17 cellular contexts compared by ENCODE assay signal in genomic region chr11:1557168-1557884, GRCh38. TPM values are rescaled to one million over a fixed set of nuclear protein-coding genes. Genes with fewer than 3 reads are reported as not detected.
A peak's percentile ranks its signal among the peaks of the same experiment; 100 is the strongest.
DNase-seq lines count a peak whose midpoint lies in the region; ATAC-seq, FAIRE-seq and TF ChIP-seq lines count a peak whose summit lies in the region.
"Had no signal": no experiment of that assay in that cellular context is flagged by ENCODE, and none has a peak within 500 bp of the region (broad histone marks: within the 10 kb centered on the region; RNA-seq: fewer than 3 reads in every experiment).

No MANE protein-coding gene starts in this region.

- CTCF ChIA-PET in IMR-90 (lab: Yijun Ruan, JAX), result interaction anchor here (2.2 kb wide), 1 partner anchor 18 kb away, joined by 7 read pairs; no protein-coding TSS in a partner anchor
- CTCF ChIA-PET in HepG2 (lab: Yijun Ruan, JAX; ENCODE audit: low intra/inter-chr PET ratio, low total read pairs), result no interaction called here

- peak overlapping the region; percentile 53 for H2BK5ac ChIP-seq in IMR-90 (ENCODE audit: low read depth, low read length, poor library complexity, severe bottlenecking)

- DNase-seq in IMR-90, result no peak
- DNase-seq in dorsolateral prefrontal cortex, result peak in 1 of 10 donors; percentile 49
- DNase-seq in HepG2 (ENCODE audit: low spot score), result no peak
- DNase-seq in occipital lobe (lab: John Stamatoyannopoulos, UW), result no peak
- DNase-seq in HT-29 (ENCODE audit: low spot score), result no peak
- no peak for DNase-seq in NCI-H187 (lab: John Stamatoyannopoulos, UW)
- DNase-seq in activated gamma-delta T cell (lab: John Stamatoyannopoulos, UW), result no peak
- DNase-seq: activated CD4-positive, alpha-beta memory T cell treated with anti-CD3 and anti-CD28 coated beads, Interleukin-2, amount 10 ng/mL, durations not matched to agents 7 days and 5 days; effector CD8-positive, alpha-beta T cell; NCI-H82; SHP77 treated with DMSO at 0.1 percent for 48 hours; stimulated activated CD4-positive, alpha-beta T cell treated with anti-CD3 and anti-CD28 coated beads, Interleukin-2, amount 100 ng/mL, for 48 hours had no signal

- ATAC-seq in IMR-90 (ENCODE audit: low read depth) (no peak), HepG2 (no peak)
- ATAC-seq: activated T-helper 17 cell treated with anti-CD3 and anti-CD28 coated beads, Interleukin-2, amount 50 U/mL, for 72 hours had no signal

- H3K14ac ChIP-seq in IMR-90 (replicated peaks; ENCODE audit: low read depth, low read length), result peak overlapping the region; percentile 80; the same call in 1 of the 2 replicates

- peak overlapping the region; percentile 70 to 77; a peak in 3 of 4 replicates for H4K8ac ChIP-seq in IMR-90 (ENCODE audit: low read depth in 2 of 2, low read length in 2 of 2)

- no peak overlapping the region for H3K56ac ChIP-seq in IMR-90 (ENCODE audit: extremely low read depth, insufficient read depth, low read length)

- no peak overlapping the region for H2BK20ac ChIP-seq in IMR-90 (ENCODE audit: low read depth, low read length)

- H3K4me2 ChIP-seq in IMR-90 (ENCODE audit: low read depth, low read length), result no peak overlapping the region
- no peak overlapping the region for H3K4me2 ChIP-seq in HepG2 (ENCODE audit: low read depth, low read length)

- H4K20me1 ChIP-seq in IMR-90 (ENCODE audit: insufficient read depth, low read length) (peaks cover 11% of the 10 kb centered on the region), HepG2 (ENCODE audit: insufficient read depth, low read length) (peaks cover 4% of the 10 kb centered on the region; the same call in 1 of the 2 replicates)

- no peak for FAIRE-seq in HepG2 (lab: Jason Lieb, UNC)
- FAIRE-seq: D721Med had no signal

- H3K4me1 ChIP-seq in IMR-90 (ENCODE audit: control insufficient read depth, insufficient read depth, low read length) (peaks cover 20% of the 10 kb centered on the region), HepG2 (ENCODE audit: insufficient read depth, low read length) (no peaks in the 10 kb centered on the region), subcutaneous abdominal adipose tissue (ENCODE audit: control insufficient read depth in 5 of 5, insufficient read depth in 5 of 5, low read length in 5 of 5) (peaks cover 6 to 42% (median 32%) of the 10 kb centered on the region in 5 donors)

- H2AK5ac ChIP-seq in IMR-90 (ENCODE audit: low read depth, low read length), result peak overlapping the region; percentile 95

- in situ Hi-C loops in IMR-90 (cut with MboI; ENCODE audit: low sequenced_read_pairs), result no loop called here
- in situ Hi-C loops in HepG2 (cut with HindIII; ENCODE audit: extremely low pct_ligation_motif_present, low pct_unique_long_range_greater_than_20kb), result no loop called here

- peak overlapping the region; percentile 71 for H2AFZ ChIP-seq in IMR-90 (replicated peaks; ENCODE audit: low read length, poor library complexity)
- no peak overlapping the region for H2AFZ ChIP-seq in HepG2 (ENCODE audit: low read length)

- H3K9ac ChIP-seq in IMR-90 (ENCODE audit: low read depth, low read length) (0 out of 2 replicates have a peak overlapping the region, but pooled peaks have one; percentile 5), HepG2 (ENCODE audit: insufficient read depth, low read depth, low read length) (no peak overlapping the region), subcutaneous abdominal adipose tissue (ENCODE audit: low read length in 5 of 5) (no peak overlapping the region)

- H4K5ac ChIP-seq in IMR-90 (ENCODE audit: low read depth, low read length), result peak overlapping the region; percentile 34; the same call in 1 of the 2 replicates

- H3K9me1 ChIP-seq in IMR-90 (ENCODE audit: insufficient read depth, low read length), result peaks cover 14% of the 10 kb centered on the region

- H3K79me1 ChIP-seq in IMR-90 (ENCODE audit: low read depth in 1 of 2, low read length in 2 of 2), result peaks cover 0 to 17% of the 10 kb centered on the region in 2 experiments; a peak in 1 of 4 replicates

- H3K9me3 ChIP-seq in IMR-90 (ENCODE audit: control insufficient read depth, insufficient read depth, low read length), result no peaks in the 10 kb centered on the region
- no peaks in the 10 kb centered on the region for H3K9me3 ChIP-seq in HepG2 (ENCODE audit: low read length)
- no peaks in the 10 kb centered on the region for H3K9me3 ChIP-seq in subcutaneous abdominal adipose tissue (ENCODE audit: control insufficient read depth in 5 of 5, low read length in 5 of 5)

- peak overlapping the region; percentile 94; the same call in 2 of the 3 replicates for H2BK15ac ChIP-seq in IMR-90 (ENCODE audit: low read depth, low read length)

- TF ChIP-seq EP300 in HepG2 (IDR thresholded peaks at IDR 0.05; ENCODE audit: low read depth in 2 of 2, low read length in 2 of 2) (no peak), HepG2 (CRISPR knock-in tag; IDR thresholded peaks at IDR 0.05; ENCODE audit: borderline replicate concordance) (no peak)

- H3K4me3 ChIP-seq in IMR-90 (ENCODE audit: insufficient read depth, low read depth, low read length) (no peak overlapping the region), dorsolateral prefrontal cortex (no peak overlapping the region), HepG2 (replicated peaks in 1 of 3; ENCODE audit: insufficient read depth in 1 of 3, low read depth in 2 of 3, low read length in 3 of 3) (no peak overlapping the region), subcutaneous abdominal adipose tissue (ENCODE audit: low read depth in 1 of 5, low read length in 5 of 5) (no peak overlapping the region)

- peak overlapping the region; percentile 94 for H3K4ac ChIP-seq in IMR-90 (ENCODE audit: low read depth, low read length)

- TF ChIP-seq RAD21 in IMR-90 (IDR thresholded peaks at IDR 0.05; ENCODE audit: low read length), result no peak
- TF ChIP-seq RAD21 in HepG2 (CRISPR knock-in tag; IDR thresholded peaks at IDR 0.05), result no peak

- dilution Hi-C loops in IMR-90 (cut with HindIII; ENCODE audit: low sequenced_read_pairs, unreplicated experiment), result no loop called here

- H3K27me3 ChIP-seq in IMR-90 (ENCODE audit: control insufficient read depth, insufficient read depth, low read length) (no peaks in the 10 kb centered on the region; the same call in 1 of the 2 replicates), dorsolateral prefrontal cortex (peaks cover 0 to 2% (median 0%) of the 10 kb centered on the region in 45 donors), HepG2 (ENCODE audit: control insufficient read depth in 1 of 2, insufficient read depth in 2 of 2, low read length in 2 of 2) (no peaks in the 10 kb centered on the region; a peak in 1 of 5 replicates), subcutaneous abdominal adipose tissue (ENCODE audit: control insufficient read depth in 5 of 5, insufficient read depth in 4 of 5, low read length in 5 of 5) (peaks cover 0 to 3% (median 0%) of the 10 kb centered on the region in 5 donors)

- H3K18ac ChIP-seq in IMR-90 (ENCODE audit: low read depth, low read length), result peak overlapping the region; percentile 22; the same call in 1 of the 2 replicates

- POLR2A ChIA-PET in IMR-90 (lab: Charles Lee; ENCODE audit: unreplicated experiment), result no interaction called here
- POLR2A ChIA-PET in HepG2 (lab: Yijun Ruan, JAX), result no interaction called here

- no peak for TF ChIP-seq CTCF in IMR-90 (conservative IDR thresholded peaks at IDR 0.05; ENCODE audit: low read depth, low read length)
- no peak for TF ChIP-seq CTCF in dorsolateral prefrontal cortex (IDR thresholded peaks at IDR 0.05 in 54 of 56, conservative IDR thresholded peaks at IDR 0.05 in 2 of 56; ENCODE audit: low read depth in 1 of 56, partially characterized antibody in 56 of 56)
- TF ChIP-seq CTCF in HepG2 (CRISPR knock-in tag; IDR thresholded peaks at IDR 0.05), result no peak

- no TSS peak for BruUV-seq in IMR-90 (replicated peaks; lab: Mats Ljungman, UMichigan)
- no TSS peak for BruUV-seq in HepG2 (replicated peaks; lab: Mats Ljungman, UMichigan)

- WGBS in IMR-90 (ENCODE audit: extremely low coverage in 2 of 2, insufficient read length in 1 of 2), 2 experiments, result 93% methylated on average over 30 of the region's 59 CpGs; no CpG with 5 or more reads in 1 of the 2 experiments
- WGBS in HepG2 (ENCODE audit: low lambda C conversion rate), result 96% methylated on average over 41 of the region's 59 CpGs

- peak overlapping the region; percentile 78 for H2AK9ac ChIP-seq in IMR-90 (replicated peaks; ENCODE audit: low read depth, low read length, poor library complexity)

- H3K27ac ChIP-seq in IMR-90 (ENCODE audit: insufficient read depth, low read length), result peak overlapping the region; percentile 61; the same call in 1 of the 2 replicates
- H3K27ac ChIP-seq in dorsolateral prefrontal cortex, result peak overlapping the region in 55 of 59 donors; percentile 5 to 96 (median 90)
- H3K27ac ChIP-seq in HepG2 (ENCODE audit: extremely low read length, insufficient read depth, low read length), result no peak overlapping the region
- H3K27ac ChIP-seq in subcutaneous abdominal adipose tissue (ENCODE audit: low read depth, low read length), result peak overlapping the region; percentile 24

- no peak for TF ChIP-seq POLR2A in IMR-90 (IDR thresholded peaks at IDR 0.05; ENCODE audit: low read depth, low read length)
- no peak for TF ChIP-seq POLR2A in HepG2 (IDR thresholded peaks at IDR 0.05; ENCODE audit: insufficient read depth in 1 of 2, low read depth in 2 of 2, low read length in 2 of 2)

- peak overlapping the region; percentile 59 for H4K91ac ChIP-seq in IMR-90 (ENCODE audit: insufficient read depth, low read depth, low read length)

- H3K79me2 ChIP-seq in HepG2 (ENCODE audit: insufficient read depth, low read length), result no peaks in the 10 kb centered on the region

- H3K36me3 ChIP-seq in IMR-90 (ENCODE audit: control insufficient read depth, insufficient read depth, low read length) (peaks cover 9% of the 10 kb centered on the region; the same call in 1 of the 2 replicates), HepG2 (replicated peaks in 1 of 2; ENCODE audit: control insufficient read depth in 1 of 2, insufficient read depth in 2 of 2, low read length in 2 of 2) (no peaks in the 10 kb centered on the region), subcutaneous abdominal adipose tissue (ENCODE audit: control insufficient read depth in 5 of 5, insufficient read depth in 5 of 5, low read length in 5 of 5) (peaks cover 0 to 26% (median 7%) of the 10 kb centered on the region in 5 donors)

- peak overlapping the region; percentile 78; the same call in 1 of the 2 replicates for H2BK120ac ChIP-seq in IMR-90 (ENCODE audit: low read depth, low read length)

- H3K23ac ChIP-seq in IMR-90 (ENCODE audit: low read depth, low read length), result no peak overlapping the region; the same call in 1 of the 2 replicates

- intact Hi-C loops in IMR-90 (cut with micrococcal nuclease) (no loop called here), dorsolateral prefrontal cortex (cut with DNase I) (no loop called here), HepG2 (cut with micrococcal nuclease; ENCODE audit: unreplicated experiment) (no loop called here)

RNA-seq across cellular contexts. Expression of gene DUSP8, which starts 14.7 kb away (rescaled TPM):
- total RNA-seq in IMR-90 (2012; rRNA removed) (0.28 and 0.72 TPM in 2 replicates), dorsolateral prefrontal cortex (100 to 1,000 TPM in 11 of 120 experiments, 10 to 100 TPM in 109; 41.1 to 144 (median 77.7) TPM), HepG2 (2016; rRNA removed; fragmentation: Illumina TruSeq; extraction: Trizol) (0.95 and 1.8 TPM in 2 replicates), occipital lobe (5.6 TPM)
- polyA plus RNA-seq in IMR-90 (2012; rRNA removed) (4.2 and 4.7 TPM in 2 replicates), HepG2 (2011; rRNA removed) (8.0 and 15.4 TPM in 2 replicates)
- 2.4 and 4.6 TPM in 2 replicates for polyA plus RNA-seq in IMR-90 (2012; cell fraction: cytosol; rRNA removed)
- polyA plus RNA-seq in IMR-90 (2012; cell fraction: nucleus; rRNA removed; ENCODE audit: low replicate concordance), result 12.8 and 22.4 TPM in 2 replicates
- 0.30 and 0.62 TPM in 2 replicates for total RNA-seq in HepG2 (2016; cell fraction: cytosol; rRNA removed; fragmentation: Illumina TruSeq; extraction: Trizol; ENCODE audit: low read depth)
- total RNA-seq in HepG2 (2016; cell fraction: insoluble cytoplasmic fraction; rRNA removed; fragmentation: Illumina TruSeq; extraction: Trizol), result 1.1 and 2.2 TPM in 2 replicates
- total RNA-seq in HepG2 (2016; cell fraction: membrane; rRNA removed; fragmentation: Illumina TruSeq; extraction: Trizol), result 1.2 and 1.3 TPM in 2 replicates
- 1.1 and 1.3 TPM in 2 replicates for total RNA-seq in HepG2 (2016; cell fraction: nucleus; rRNA removed; fragmentation: Illumina TruSeq; extraction: Trizol)
- polyA plus RNA-seq in HepG2 (2011; cell fraction: cytosol; rRNA removed), result 7.3 and 9.2 TPM in 2 replicates
- 11.7 and 12.2 TPM in 2 replicates for polyA plus RNA-seq in HepG2 (2011; cell fraction: nucleus; rRNA removed)
- 13.2 and 23.6 TPM in 2 replicates for polyA plus RNA-seq in HepG2 (2012)
- polyA plus RNA-seq in HepG2 (2016; cell fraction: cytosol; fragmentation: Illumina TruSeq; extraction: Trizol; ENCODE audit: low read depth), result 0.49 and 1.5 TPM in 2 replicates
- polyA plus RNA-seq in HepG2 (2016; cell fraction: insoluble cytoplasmic fraction; fragmentation: Illumina TruSeq; extraction: Trizol; ENCODE audit: low read depth), result 3.4 and 4.9 TPM in 2 replicates
- 2.0 and 2.8 TPM in 2 replicates for polyA plus RNA-seq in HepG2 (2016; cell fraction: membrane; fragmentation: Illumina TruSeq; extraction: Trizol; ENCODE audit: low read depth)
- 5.9 and 6.8 TPM in 2 replicates for polyA plus RNA-seq in HepG2 (2016; cell fraction: nucleus; fragmentation: Illumina TruSeq; extraction: Trizol; ENCODE audit: insufficient read depth, low read depth)
- polyA minus RNA-seq in HepG2 (2011; rRNA and poly(A)+ RNA removed; ENCODE audit: low replicate concordance), result 5.4 and 14.1 TPM in 2 replicates
- polyA minus RNA-seq in HepG2 (2011; cell fraction: cytosol; rRNA and poly(A)+ RNA removed), result 4.0 and 5.3 TPM in 2 replicates
- polyA minus RNA-seq in HepG2 (2011; cell fraction: nucleus; rRNA and poly(A)+ RNA removed), result 0.90 and 3.0 TPM in 2 replicates
- 21.4 and 23.2 TPM in 2 replicates for total RNA-seq in HT-29 (2014; rRNA removed; shearing (Covaris generic))

RNA-seq across cellular contexts. Expression of gene KRTAP5-1, which starts 27.8 kb away (rescaled TPM):
- total RNA-seq in IMR-90 (2012; rRNA removed) (not detected in 2 replicates), dorsolateral prefrontal cortex (not detected), HepG2 (2016; rRNA removed; fragmentation: Illumina TruSeq; extraction: Trizol) (not detected in 2 replicates), occipital lobe (not detected)
- polyA plus RNA-seq in IMR-90 (2012; rRNA removed) (not detected in 2 replicates), HepG2 (2011; rRNA removed) (not detected in 2 replicates)
- polyA plus RNA-seq in IMR-90 (2012; cell fraction: cytosol; rRNA removed), result not detected in 2 replicates
- not detected in 2 replicates for polyA plus RNA-seq in IMR-90 (2012; cell fraction: nucleus; rRNA removed; ENCODE audit: low replicate concordance)
- not detected in 2 replicates for total RNA-seq in HepG2 (2016; cell fraction: cytosol; rRNA removed; fragmentation: Illumina TruSeq; extraction: Trizol; ENCODE audit: low read depth)
- not detected in 2 replicates for total RNA-seq in HepG2 (2016; cell fraction: insoluble cytoplasmic fraction; rRNA removed; fragmentation: Illumina TruSeq; extraction: Trizol)
- not detected in 2 replicates for total RNA-seq in HepG2 (2016; cell fraction: membrane; rRNA removed; fragmentation: Illumina TruSeq; extraction: Trizol)
- not detected in 2 replicates for total RNA-seq in HepG2 (2016; cell fraction: nucleus; rRNA removed; fragmentation: Illumina TruSeq; extraction: Trizol)
- polyA plus RNA-seq in HepG2 (2011; cell fraction: cytosol; rRNA removed), result not detected in 2 replicates
- not detected in 2 replicates for polyA plus RNA-seq in HepG2 (2011; cell fraction: nucleus; rRNA removed)
- 0.25 and 0.99 TPM in 2 replicates for polyA plus RNA-seq in HepG2 (2012)
- polyA plus RNA-seq in HepG2 (2016; cell fraction: cytosol; fragmentation: Illumina TruSeq; extraction: Trizol; ENCODE audit: low read depth), result not detected in 2 replicates
- not detected in 2 replicates for polyA plus RNA-seq in HepG2 (2016; cell fraction: insoluble cytoplasmic fraction; fragmentation: Illumina TruSeq; extraction: Trizol; ENCODE audit: low read depth)
- polyA plus RNA-seq in HepG2 (2016; cell fraction: membrane; fragmentation: Illumina TruSeq; extraction: Trizol; ENCODE audit: low read depth), result not detected in 2 replicates
- polyA plus RNA-seq in HepG2 (2016; cell fraction: nucleus; fragmentation: Illumina TruSeq; extraction: Trizol; ENCODE audit: insufficient read depth, low read depth), result not detected in 2 replicates
- polyA minus RNA-seq in HepG2 (2011; rRNA and poly(A)+ RNA removed; ENCODE audit: low replicate concordance), result not detected in 2 replicates
- polyA minus RNA-seq in HepG2 (2011; cell fraction: cytosol; rRNA and poly(A)+ RNA removed), result not detected in 2 replicates
- not detected in 2 replicates for polyA minus RNA-seq in HepG2 (2011; cell fraction: nucleus; rRNA and poly(A)+ RNA removed)
- total RNA-seq in HT-29 (2014; rRNA removed; shearing (Covaris generic)), result not detected in 2 replicates
- total RNA-seq: activated CD4-positive, alpha-beta memory T cell treated with anti-CD3 and anti-CD28 coated beads, Interleukin-2, amount 10 ng/mL, durations not matched to agents 7 days and 5 days; activated T-helper 17 cell treated with anti-CD3 and anti-CD28 coated beads, Interleukin-2, amount 50 U/mL, for 72 hours; fibroblast of villous mesenchyme; renal cortical epithelial cell had no signal

RNA-seq across cellular contexts. Expression of gene KRTAP5-2, which starts 40.8 kb away (rescaled TPM):
- total RNA-seq in IMR-90 (2012; rRNA removed) (not detected in 2 replicates), dorsolateral prefrontal cortex (under 1 TPM in 2 of 120 experiments, not detected in 118; 0.69 to 0.74 TPM), HepG2 (2016; rRNA removed; fragmentation: Illumina TruSeq; extraction: Trizol) (not detected in 2 replicates), occipital lobe (not detected)
- polyA plus RNA-seq in IMR-90 (2012; rRNA removed) (not detected in 2 replicates), HepG2 (2011; rRNA removed) (not detected in 2 replicates)
- polyA plus RNA-seq in IMR-90 (2012; cell fraction: cytosol; rRNA removed), result not detected in 2 replicates
- not detected in 2 replicates for polyA plus RNA-seq in IMR-90 (2012; cell fraction: nucleus; rRNA removed; ENCODE audit: low replicate concordance)
- total RNA-seq in HepG2 (2016; cell fraction: cytosol; rRNA removed; fragmentation: Illumina TruSeq; extraction: Trizol; ENCODE audit: low read depth), result not detected in 2 replicates
- total RNA-seq in HepG2 (2016; cell fraction: insoluble cytoplasmic fraction; rRNA removed; fragmentation: Illumina TruSeq; extraction: Trizol), result not detected in 2 replicates
- not detected in 2 replicates for total RNA-seq in HepG2 (2016; cell fraction: membrane; rRNA removed; fragmentation: Illumina TruSeq; extraction: Trizol)
- not detected in 2 replicates for total RNA-seq in HepG2 (2016; cell fraction: nucleus; rRNA removed; fragmentation: Illumina TruSeq; extraction: Trizol)
- polyA plus RNA-seq in HepG2 (2011; cell fraction: cytosol; rRNA removed), result not detected in 2 replicates
- not detected in 2 replicates for polyA plus RNA-seq in HepG2 (2011; cell fraction: nucleus; rRNA removed)
- polyA plus RNA-seq in HepG2 (2012), result 0.29 and 0.55 TPM in 2 replicates
- not detected in 2 replicates for polyA plus RNA-seq in HepG2 (2016; cell fraction: cytosol; fragmentation: Illumina TruSeq; extraction: Trizol; ENCODE audit: low read depth)
- not detected in 2 replicates for polyA plus RNA-seq in HepG2 (2016; cell fraction: insoluble cytoplasmic fraction; fragmentation: Illumina TruSeq; extraction: Trizol; ENCODE audit: low read depth)
- not detected in 2 replicates for polyA plus RNA-seq in HepG2 (2016; cell fraction: membrane; fragmentation: Illumina TruSeq; extraction: Trizol; ENCODE audit: low read depth)
- polyA plus RNA-seq in HepG2 (2016; cell fraction: nucleus; fragmentation: Illumina TruSeq; extraction: Trizol; ENCODE audit: insufficient read depth, low read depth), result not detected in 2 replicates
- 0.21 TPM in 1 of 2 replicates, not detected in the other for polyA minus RNA-seq in HepG2 (2011; rRNA and poly(A)+ RNA removed; ENCODE audit: low replicate concordance)
- not detected in 2 replicates for polyA minus RNA-seq in HepG2 (2011; cell fraction: cytosol; rRNA and poly(A)+ RNA removed)
- polyA minus RNA-seq in HepG2 (2011; cell fraction: nucleus; rRNA and poly(A)+ RNA removed), result not detected in 2 replicates
- total RNA-seq in HT-29 (2014; rRNA removed; shearing (Covaris generic)), result not detected in 2 replicates
- total RNA-seq: activated CD4-positive, alpha-beta memory T cell treated with anti-CD3 and anti-CD28 coated beads, Interleukin-2, amount 10 ng/mL, durations not matched to agents 7 days and 5 days; activated T-helper 17 cell treated with anti-CD3 and anti-CD28 coated beads, Interleukin-2, amount 50 U/mL, for 72 hours; fibroblast of villous mesenchyme; renal cortical epithelial cell had no signal

RNA-seq across cellular contexts. Expression of gene KRTAP5-3, which starts 50.9 kb away (rescaled TPM):
- total RNA-seq in IMR-90 (2012; rRNA removed) (not detected in 2 replicates), dorsolateral prefrontal cortex (not detected), HepG2 (2016; rRNA removed; fragmentation: Illumina TruSeq; extraction: Trizol) (not detected in 2 replicates), occipital lobe (not detected)
- polyA plus RNA-seq in IMR-90 (2012; rRNA removed) (not detected in 2 replicates), HepG2 (2011; rRNA removed) (not detected in 2 replicates)
- not detected in 2 replicates for polyA plus RNA-seq in IMR-90 (2012; cell fraction: cytosol; rRNA removed)
- polyA plus RNA-seq in IMR-90 (2012; cell fraction: nucleus; rRNA removed; ENCODE audit: low replicate concordance), result not detected in 2 replicates
- total RNA-seq in HepG2 (2016; cell fraction: cytosol; rRNA removed; fragmentation: Illumina TruSeq; extraction: Trizol; ENCODE audit: low read depth), result not detected in 2 replicates
- total RNA-seq in HepG2 (2016; cell fraction: insoluble cytoplasmic fraction; rRNA removed; fragmentation: Illumina TruSeq; extraction: Trizol), result not detected in 2 replicates
- total RNA-seq in HepG2 (2016; cell fraction: membrane; rRNA removed; fragmentation: Illumina TruSeq; extraction: Trizol), result not detected in 2 replicates
- total RNA-seq in HepG2 (2016; cell fraction: nucleus; rRNA removed; fragmentation: Illumina TruSeq; extraction: Trizol), result not detected in 2 replicates
- not detected in 2 replicates for polyA plus RNA-seq in HepG2 (2011; cell fraction: cytosol; rRNA removed)
- polyA plus RNA-seq in HepG2 (2011; cell fraction: nucleus; rRNA removed), result not detected in 2 replicates
- polyA plus RNA-seq in HepG2 (2012), result not detected in 2 replicates
- polyA plus RNA-seq in HepG2 (2016; cell fraction: cytosol; fragmentation: Illumina TruSeq; extraction: Trizol; ENCODE audit: low read depth), result not detected in 2 replicates
- polyA plus RNA-seq in HepG2 (2016; cell fraction: insoluble cytoplasmic fraction; fragmentation: Illumina TruSeq; extraction: Trizol; ENCODE audit: low read depth), result not detected in 2 replicates
- not detected in 2 replicates for polyA plus RNA-seq in HepG2 (2016; cell fraction: membrane; fragmentation: Illumina TruSeq; extraction: Trizol; ENCODE audit: low read depth)
- not detected in 2 replicates for polyA plus RNA-seq in HepG2 (2016; cell fraction: nucleus; fragmentation: Illumina TruSeq; extraction: Trizol; ENCODE audit: insufficient read depth, low read depth)
- polyA minus RNA-seq in HepG2 (2011; rRNA and poly(A)+ RNA removed; ENCODE audit: low replicate concordance), result not detected in 2 replicates
- polyA minus RNA-seq in HepG2 (2011; cell fraction: cytosol; rRNA and poly(A)+ RNA removed), result not detected in 2 replicates
- not detected in 2 replicates for polyA minus RNA-seq in HepG2 (2011; cell fraction: nucleus; rRNA and poly(A)+ RNA removed)
- total RNA-seq in HT-29 (2014; rRNA removed; shearing (Covaris generic)), result not detected in 2 replicates
- total RNA-seq: activated CD4-positive, alpha-beta memory T cell treated with anti-CD3 and anti-CD28 coated beads, Interleukin-2, amount 10 ng/mL, durations not matched to agents 7 days and 5 days; activated T-helper 17 cell treated with anti-CD3 and anti-CD28 coated beads, Interleukin-2, amount 50 U/mL, for 72 hours; fibroblast of villous mesenchyme; renal cortical epithelial cell had no signal
